20 cellular contexts compared by ENCODE assay signal in genomic region chr10:116207180-116207579, GRCh38.
"Had no signal": no experiment of that assay in that cellular context is flagged by ENCODE, and none has a peak within 500 bp of the region (broad histone marks: within the 10 kb centered on the region; RNA-seq: fewer than 3 reads in every experiment).

No MANE protein-coding gene starts in this region.

- H3K4me3 ChIP-seq: coronary artery, hepatocyte, neural progenitor cell, skin epidermis, thoracic aorta, tibial nerve, upper lobe of left lung had no signal

- H3K4me2 ChIP-seq: hepatocyte, neural progenitor cell had no signal

- H3K27me3 ChIP-seq: hepatocyte, neural progenitor cell, tibial nerve, upper lobe of left lung had no signal

- H3K9ac ChIP-seq: neural progenitor cell, parathyroid adenoma had no signal

- H2AFZ ChIP-seq: hepatocyte, neural progenitor cell, parathyroid adenoma had no signal

- H3K9me3 ChIP-seq: thoracic aorta, tibial nerve, upper lobe of left lung had no signal

- DNase-seq: dermis blood vessel endothelial cell; effector memory CD8-positive, alpha-beta T cell; left colon; left ventricle myocardium superior; mammary epithelial cell; mesendoderm; midbrain; naive thymus-derived CD4-positive, alpha-beta T cell; right cardiac atrium; stimulated activated CD4-positive, alpha-beta T cell treated with anti-CD3 and anti-CD28 coated beads, Interleukin-15, amount 100 ng/mL, for 24 hours; stimulated activated CD4-positive, alpha-beta T cell treated with anti-CD3 and anti-CD28 coated beads, Interleukin-2, amount 100 ng/mL, for 48 hours; stimulated activated naive B cell treated with anti-CD40 and anti-IgM and Interleukin-4, amounts not matched to agents 10 μg/mL and 1 μg/mL and 100 μg/mL, for 72 hours; upper lobe of left lung had no signal

- H3K36me3 ChIP-seq: neural progenitor cell, thoracic aorta, tibial nerve, upper lobe of left lung had no signal

- H3K27ac ChIP-seq: coronary artery, hepatocyte, neural progenitor cell, parathyroid adenoma, skin epidermis, thoracic aorta, tibial nerve, upper lobe of left lung had no signal

- H3K4me1 ChIP-seq: neural progenitor cell, parathyroid adenoma, upper lobe of left lung had no signal

- H3K79me2 ChIP-seq: hepatocyte, parathyroid adenoma had no signal
